Comparison of ENCODE assay signal across 15 cellular contexts in genomic region chr1:1797731-1798341, GRCh38. TPM values are rescaled to one million over a fixed set of nuclear protein-coding genes. Genes with fewer than 3 reads are reported as not detected.
DNase-seq lines count a peak whose midpoint lies in the region; ATAC-seq and TF ChIP-seq lines count a peak whose summit lies in the region.
"Had no signal": no experiment of that assay in that cellular context is flagged by ENCODE, and none has a peak within 500 bp of the region (broad histone marks: within the 10 kb centered on the region; RNA-seq: fewer than 3 reads in every experiment).

No MANE protein-coding gene starts in this region.

- H3K9me3 Mint-ChIP-seq in activated B cell treated with CpG ODN at 0.5 μM for 24 hours, result no peaks in the 10 kb centered on the region
- H3K9me3 Mint-ChIP-seq in activated T-helper 2 cell treated with anti-CD3 and anti-CD28 coated beads, Interferon-gamma antibody, Interleukin-2, Interleukin-4, amounts not matched to agents 10 μg/mL and 5 μg/mL and 100 μg/mL, durations not matched to agents 14 hours and 24 hours and 36 hours, result no peaks in the 10 kb centered on the region
- H3K9me3 Mint-ChIP-seq: neural crest cell had no signal

- intact Hi-C loops in activated B cell treated with CpG ODN at 0.5 μM for 24 hours (cut with micrococcal nuclease), result loop anchor here (1.0 to 5.0 kb wide), 3 partner anchors 19 to 109 kb away; no protein-coding TSS in a partner anchor
- intact Hi-C loops in mucosa of descending colon (cut with DNase I, micrococcal nuclease), result no loop called here
- intact Hi-C loops in activated T-helper 2 cell treated with anti-CD3 and anti-CD28 coated beads, Interferon-gamma antibody, Interleukin-2, Interleukin-4, amounts not matched to agents 10 μg/mL and 5 μg/mL and 100 μg/mL, durations not matched to agents 14 hours and 24 hours and 36 hours (cut with micrococcal nuclease), result no loop called here

- H3K9me3 ChIP-seq in mucosa of descending colon, result no peaks in the 10 kb centered on the region
- H3K9me3 ChIP-seq: SJSA1, suprapubic skin had no signal

- H3K36me3 Mint-ChIP-seq in activated B cell treated with CpG ODN at 0.5 μM for 24 hours (ENCODE audit: low read depth), result peaks cover 84% of the 10 kb centered on the region
- peaks cover 63% of the 10 kb centered on the region for H3K36me3 Mint-ChIP-seq in activated T-helper 2 cell treated with anti-CD3 and anti-CD28 coated beads, Interferon-gamma antibody, Interleukin-2, Interleukin-4, amounts not matched to agents 10 μg/mL and 5 μg/mL and 100 μg/mL, durations not matched to agents 14 hours and 24 hours and 36 hours (ENCODE audit: low read depth)

- H3K27me3 Mint-ChIP-seq in activated B cell treated with CpG ODN at 0.5 μM for 24 hours, result no peaks in the 10 kb centered on the region
- no peaks in the 10 kb centered on the region for H3K27me3 Mint-ChIP-seq in activated T-helper 2 cell treated with anti-CD3 and anti-CD28 coated beads, Interferon-gamma antibody, Interleukin-2, Interleukin-4, amounts not matched to agents 10 μg/mL and 5 μg/mL and 100 μg/mL, durations not matched to agents 14 hours and 24 hours and 36 hours (ENCODE audit: low read depth)

- peak overlapping the region; percentile 33 for H3K4me3 Mint-ChIP-seq in activated B cell treated with CpG ODN at 0.5 μM for 24 hours
- no peak overlapping the region for H3K4me3 Mint-ChIP-seq in activated T-helper 2 cell treated with anti-CD3 and anti-CD28 coated beads, Interferon-gamma antibody, Interleukin-2, Interleukin-4, amounts not matched to agents 10 μg/mL and 5 μg/mL and 100 μg/mL, durations not matched to agents 14 hours and 24 hours and 36 hours (ENCODE audit: low read depth)
- H3K4me3 Mint-ChIP-seq: neural crest cell had no signal

- H3K4me1 Mint-ChIP-seq in activated B cell treated with CpG ODN at 0.5 μM for 24 hours, result peaks cover 60% of the 10 kb centered on the region
- peaks cover 6% of the 10 kb centered on the region for H3K4me1 Mint-ChIP-seq in activated T-helper 2 cell treated with anti-CD3 and anti-CD28 coated beads, Interferon-gamma antibody, Interleukin-2, Interleukin-4, amounts not matched to agents 10 μg/mL and 5 μg/mL and 100 μg/mL, durations not matched to agents 14 hours and 24 hours and 36 hours (ENCODE audit: low read depth)

- POLR2A ChIA-PET in activated B cell treated with CpG ODN at 0.5 μM for 24 hours (lab: Charles Lee), result interaction anchor here (0.6 to 1.0 kb wide), 3 partner anchors 15 to 108 kb away, joined by 3 to 5 read pairs (median 4); no protein-coding TSS in a partner anchor

- CTCF ChIA-PET in activated B cell treated with CpG ODN at 0.5 μM for 24 hours (lab: Charles Lee), result interaction anchor here (1.0 to 1.6 kb wide), 3 partner anchors 9 to 108 kb away, joined by 3 read pairs; no protein-coding TSS in a partner anchor

- H3K4me1 ChIP-seq in mucosa of descending colon (ENCODE audit: low read depth), result no peaks in the 10 kb centered on the region
- H3K4me1 ChIP-seq: SJSA1 had no signal

- no peak overlapping the region for H3K4me3 ChIP-seq in GM12865 (ENCODE audit: low read depth, low read length)
- H3K4me3 ChIP-seq in mucosa of descending colon, result no peak overlapping the region
- H3K4me3 ChIP-seq in foreskin fibroblast (ENCODE audit: low read depth in 1 of 2, low read length in 2 of 2), result no peak overlapping the region
- H3K4me3 ChIP-seq: SJSA1, suprapubic skin had no signal

- no peak for TF ChIP-seq CTCF in GM12865 (IDR thresholded peaks at IDR 0.05; ENCODE audit: insufficient read depth, low read depth, low read length, missing control alignments)
- TF ChIP-seq CTCF in activated B cell treated with CpG ODN at 0.5 μM for 24 hours (IDR thresholded peaks at IDR 0.05), result no peak
- no peak for TF ChIP-seq CTCF in mucosa of descending colon (IDR thresholded peaks at IDR 0.05)
- no peak for TF ChIP-seq CTCF in foreskin fibroblast (IDR thresholded peaks at IDR 0.05; ENCODE audit: low read depth, low read length)

- DNase-seq in AG20443 (ENCODE audit: low spot score) (peak; percentile 7), GM12865 (ENCODE audit: low read depth) (peak; percentile 36), activated B cell treated with CpG ODN at 0.5 μM for 24 hours (no peak), mucosa of descending colon (peak in 2 of 3 donors; percentile 25 to 46), NCI-H2227 (lab: John Stamatoyannopoulos, UW; ENCODE audit: unreplicated experiment) (no peak), foreskin fibroblast (no peak), NCI-H524 treated with DMSO at 0.1 percent for 48 hours (lab: John Stamatoyannopoulos, UW) (no peak)
- no peak for DNase-seq in activated T-helper 2 cell treated with anti-CD3 and anti-CD28 coated beads, Interferon-gamma antibody, Interleukin-2, Interleukin-4, amounts not matched to agents 10 μg/mL and 5 μg/mL and 100 μg/mL, durations not matched to agents 14 hours and 24 hours and 36 hours (ENCODE audit: low spot score)
- DNase-seq: AML-193, GDM1, NCI-H1436 treated with DMSO at 0.1 percent for 48 hours, retina had no signal

- H3K27ac Mint-ChIP-seq in activated B cell treated with CpG ODN at 0.5 μM for 24 hours, result peak overlapping the region; percentile 77
- no peak overlapping the region for H3K27ac Mint-ChIP-seq in activated T-helper 2 cell treated with anti-CD3 and anti-CD28 coated beads, Interferon-gamma antibody, Interleukin-2, Interleukin-4, amounts not matched to agents 10 μg/mL and 5 μg/mL and 100 μg/mL, durations not matched to agents 14 hours and 24 hours and 36 hours

- ATAC-seq in activated B cell treated with CpG ODN at 0.5 μM for 24 hours (ENCODE audit: low read depth) (peak; percentile 92), mucosa of descending colon (peak; percentile 37)

- H3K36me3 ChIP-seq in mucosa of descending colon (ENCODE audit: low read depth), result no peaks in the 10 kb centered on the region

RNA-seq across cellular contexts. Expression of gene NADK, which starts 19.6 kb away (rescaled TPM):
- total RNA-seq in activated B cell treated with CpG ODN at 0.5 μM for 24 hours (106 and 122 TPM in 2 replicates), mucosa of descending colon (100 to 1,000 TPM; 116 to 160 (median 129) TPM)
- total RNA-seq in activated T-helper 2 cell treated with anti-CD3 and anti-CD28 coated beads, Interferon-gamma antibody, Interleukin-2, Interleukin-4, amounts not matched to agents 10 μg/mL and 5 μg/mL and 100 μg/mL, durations not matched to agents 14 hours and 24 hours and 36 hours, result 81.8 and 84.5 TPM in 2 replicates

Comparison
In these comparisons a context has a peak if more than half of its experiments do, and no peak if none do; other contexts are left out.
1. DNase-seq: peak in AG20443 (single experiment), GM12865 (single experiment) and mucosa of descending colon (2 of 3); none in activated B cell treated with CpG ODN at 0.5 μM for 24 hours (single experiment), NCI-H2227 (single experiment), activated T-helper 2 cell treated with anti-CD3 and anti-CD28 coated beads, Interferon-gamma antibody, Interleukin-2, Interleukin-4, amounts not matched to agents 10 μg/mL and 5 μg/mL and 100 μg/mL, durations not matched to agents 14 hours and 24 hours and 36 hours (single experiment), foreskin fibroblast (0 of 2) and NCI-H524 treated with DMSO at 0.1 percent for 48 hours (single experiment).